Comparison of ENCODE assay signal across 17 cellular contexts in the genomic region with DNA sequence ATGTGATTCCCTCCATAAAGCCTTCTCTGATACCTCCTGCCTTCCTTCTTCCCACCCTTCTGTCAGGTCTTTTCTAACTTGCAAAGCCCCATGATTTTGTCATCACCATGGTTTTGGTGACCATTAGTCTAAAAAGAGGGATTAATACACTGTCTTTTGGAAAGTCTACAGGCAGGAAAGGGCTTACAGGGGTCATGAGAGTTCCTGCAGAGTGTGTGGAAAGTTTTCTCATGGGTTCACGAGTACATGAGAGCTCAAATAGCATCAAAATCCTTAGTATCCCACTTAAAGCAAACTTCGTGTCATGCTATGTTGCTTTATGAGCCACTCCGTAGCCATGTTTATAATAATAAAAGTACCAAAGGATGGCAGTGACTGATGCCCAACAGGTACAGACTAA.
DNase-seq lines count a peak whose midpoint lies in the region; ATAC-seq and TF ChIP-seq lines count a peak whose summit lies in the region.
"Had no signal": no experiment of that assay in that cellular context is flagged by ENCODE, and none has a peak within 500 bp of the region (broad histone marks: within the 10 kb centered on the region; RNA-seq: fewer than 3 reads in every experiment).

No MANE protein-coding gene starts in this region.

- no peak overlapping the region for H3K27ac Mint-ChIP-seq in CD4-positive, alpha-beta T cell
- H3K27ac Mint-ChIP-seq in endothelial cell (ENCODE audit: unreplicated experiment) (peak overlapping the region; percentile 13), WTC11 (no peak overlapping the region)
- H3K27ac Mint-ChIP-seq: activated CD4-positive, alpha-beta T cell treated with anti-CD3 and anti-CD28 coated beads, Interleukin-2, amount 10 ng/mL, durations not matched to agents 24 days and 14 days; GM23338 had no signal

- H3K9me3 Mint-ChIP-seq in CD4-positive, alpha-beta T cell, result no peaks in the 10 kb centered on the region
- H3K9me3 Mint-ChIP-seq in endothelial cell (ENCODE audit: unreplicated experiment) (no peaks in the 10 kb centered on the region), WTC11 (no peaks in the 10 kb centered on the region)
- H3K9me3 Mint-ChIP-seq: activated CD4-positive, alpha-beta T cell treated with anti-CD3 and anti-CD28 coated beads, Interleukin-2, amount 10 ng/mL, durations not matched to agents 24 days and 14 days; neural progenitor cell had no signal

- peaks cover 35% of the 10 kb centered on the region for H3F3A ChIP-seq in MM.1S (ENCODE audit: insufficient read depth, low read length)

- no peaks in the 10 kb centered on the region for H3K27me3 Mint-ChIP-seq in CD4-positive, alpha-beta T cell
- H3K27me3 Mint-ChIP-seq in endothelial cell (ENCODE audit: unreplicated experiment) (peaks cover 13% of the 10 kb centered on the region), WTC11 (ENCODE audit: low read depth) (no peaks in the 10 kb centered on the region)
- H3K27me3 Mint-ChIP-seq: activated CD4-positive, alpha-beta T cell treated with anti-CD3 and anti-CD28 coated beads, Interleukin-2, amount 10 ng/mL, durations not matched to agents 24 days and 14 days had no signal

- H3K4me3 ChIP-seq in MM.1S (ENCODE audit: low read length) (no peak overlapping the region), stomach smooth muscle (ENCODE audit: low read length in 2 of 2) (no peak overlapping the region)
- H3K4me3 ChIP-seq: colonic mucosa, GM23338, neural progenitor cell, spleen had no signal

- H3K4me1 ChIP-seq in MM.1S (ENCODE audit: low read length) (peaks cover 36% of the 10 kb centered on the region), stomach smooth muscle (ENCODE audit: control insufficient read depth, insufficient read depth, low read length) (peaks cover 44% of the 10 kb centered on the region)

- H2AFZ ChIP-seq in MM.1S (ENCODE audit: low read length), result no peak overlapping the region
- H2AFZ ChIP-seq: GM23338, neural progenitor cell had no signal

- no peaks in the 10 kb centered on the region for H3K27me3 ChIP-seq in CD4-positive, alpha-beta T cell (ENCODE audit: control insufficient read depth, insufficient read depth, low read length)
- H3K27me3 ChIP-seq in MM.1S (replicated peaks; ENCODE audit: insufficient read depth, low read length) (no peaks in the 10 kb centered on the region), stomach smooth muscle (ENCODE audit: control insufficient read depth in 1 of 2, insufficient read depth in 2 of 2, low read length in 2 of 2) (no peaks in the 10 kb centered on the region)
- H3K27me3 ChIP-seq: colonic mucosa, neural progenitor cell, spleen had no signal

- DNase-seq in CD4-positive, alpha-beta T cell, result no peak
- DNase-seq in MM.1S (no peak), endothelial cell (ENCODE audit: low spot score) (no peak), iPS-NIHi11 (ENCODE audit: low spot score) (no peak), WTC11 (ENCODE audit: low spot score) (no peak)
- DNase-seq: activated CD4-positive, alpha-beta T cell treated with anti-CD3 and anti-CD28 coated beads, Interleukin-2, amount 10 ng/mL, durations not matched to agents 24 days and 14 days; colonic mucosa; EL; hypothalamus; NCI-H2081 treated with DMSO at 0.1 percent for 48 hours; NCI-H524 treated with DMSO at 0.1 percent for 48 hours; spleen; stimulated activated CD4-positive, alpha-beta T cell treated with anti-CD3 and anti-CD28 coated beads, Interleukin-4, amount 100 ng/mL, for 4 hours had no signal

- peaks cover 7% of the 10 kb centered on the region for H3K36me3 Mint-ChIP-seq in CD4-positive, alpha-beta T cell (ENCODE audit: low read depth)
- H3K36me3 Mint-ChIP-seq in endothelial cell (ENCODE audit: low read depth, unreplicated experiment) (no peaks in the 10 kb centered on the region), WTC11 (peaks cover 7% of the 10 kb centered on the region)
- H3K36me3 Mint-ChIP-seq: neural progenitor cell had no signal

- POLR2A ChIA-PET in CD4-positive, alpha-beta T cell (lab: Charles Lee), result interaction anchor here (1.2 kb wide), 1 partner anchor 18 kb away, joined by 4 read pairs; no protein-coding TSS in a partner anchor
- POLR2A ChIA-PET in WTC11 (lab: Charles Lee), result interaction anchor here (1.4 kb wide), 1 partner anchor 379 kb away, joined by 3 read pairs; the partner anchor contains the start of gene NDUFS5

- TF ChIP-seq CTCF in CD4-positive, alpha-beta T cell (IDR thresholded peaks at IDR 0.05), result no peak
- TF ChIP-seq CTCF in MM.1S (IDR thresholded peaks at IDR 0.05; ENCODE audit: low read length) (no peak), endothelial cell (IDR thresholded peaks at IDR 0.05; ENCODE audit: unreplicated experiment) (no peak), WTC11 (IDR thresholded peaks at IDR 0.05) (no peak)

- no peak overlapping the region for H3K27ac ChIP-seq in CD4-positive, alpha-beta T cell (ENCODE audit: low read depth, low read length)
- H3K27ac ChIP-seq in MM.1S (ENCODE audit: low read length) (no peak overlapping the region), stomach smooth muscle (ENCODE audit: low read length) (peak overlapping the region; percentile 41)
- H3K27ac ChIP-seq: colonic mucosa, neural progenitor cell had no signal

- H3K9me3 ChIP-seq in CD4-positive, alpha-beta T cell (ENCODE audit: control insufficient read depth, low read length), result no peaks in the 10 kb centered on the region
- no peaks in the 10 kb centered on the region for H3K9me3 ChIP-seq in MM.1S (replicated peaks; ENCODE audit: insufficient read depth, low read length)
- no peaks in the 10 kb centered on the region for H3K9me3 ChIP-seq in stomach smooth muscle (ENCODE audit: control insufficient read depth in 2 of 2, low read length in 2 of 2)
- H3K9me3 ChIP-seq: colonic mucosa, spleen had no signal

- ATAC-seq in CD4-positive, alpha-beta T cell (ENCODE audit: poor library complexity), result no peak
- ATAC-seq in GM21367 (IDR thresholded peaks at IDR 0.05; ENCODE audit: unreplicated experiment) (no peak), WTC11 (no peak)
- ATAC-seq: GM23338 had no signal

- CTCF ChIA-PET in CD4-positive, alpha-beta T cell (lab: Charles Lee), result interaction anchor here (1.5 kb wide), 1 partner anchor 14 kb away, joined by 3 read pairs; no protein-coding TSS in a partner anchor
- CTCF ChIA-PET in WTC11 (lab: Charles Lee), result interaction anchor here (1.4 to 1.5 kb wide), 2 partner anchors 27 to 134 kb away, joined by 3 to 7 read pairs; no protein-coding TSS in a partner anchor

- H3K9me2 ChIP-seq in MM.1S (replicated peaks; ENCODE audit: insufficient read depth, low read length), result no peaks in the 10 kb centered on the region

- H3K36me3 ChIP-seq in MM.1S (replicated peaks; ENCODE audit: insufficient read depth, low read length), result no peaks in the 10 kb centered on the region
- H3K36me3 ChIP-seq in stomach smooth muscle (ENCODE audit: control insufficient read depth in 2 of 2, insufficient read depth in 2 of 2, low read length in 2 of 2), result no peaks in the 10 kb centered on the region
- H3K36me3 ChIP-seq: colonic mucosa, neural progenitor cell had no signal

- H3K4me1 Mint-ChIP-seq in CD4-positive, alpha-beta T cell (ENCODE audit: low read depth), result peaks cover 42% of the 10 kb centered on the region
- H3K4me1 Mint-ChIP-seq in endothelial cell (ENCODE audit: unreplicated experiment) (peaks cover 44% of the 10 kb centered on the region), WTC11 (peaks cover 29% of the 10 kb centered on the region)

- H3K9ac ChIP-seq in MM.1S (ENCODE audit: low read length) (no peak overlapping the region), stomach smooth muscle (ENCODE audit: low read length in 2 of 2) (no peak overlapping the region)
- H3K9ac ChIP-seq: neural progenitor cell had no signal

- H3K79me2 ChIP-seq in MM.1S (ENCODE audit: low read length), result peaks cover 67% of the 10 kb centered on the region

- peak overlapping the region; percentile 54 for H3K4me3 Mint-ChIP-seq in CD4-positive, alpha-beta T cell
- H3K4me3 Mint-ChIP-seq in endothelial cell (ENCODE audit: unreplicated experiment), result no peak overlapping the region
- H3K4me3 Mint-ChIP-seq in WTC11, result no peak overlapping the region
- H3K4me3 Mint-ChIP-seq: activated CD4-positive, alpha-beta T cell treated with anti-CD3 and anti-CD28 coated beads, Interleukin-2, amount 10 ng/mL, durations not matched to agents 24 days and 14 days; GM23338 had no signal

- no peaks in the 10 kb centered on the region for H4K20me1 ChIP-seq in MM.1S (ENCODE audit: insufficient read depth, low read length)

- intact Hi-C loops in CD4-positive, alpha-beta T cell (cut with DNase I, micrococcal nuclease), result loop anchor here in 1 of 2 experiments (10.0 kb wide), 2 partner anchors 170 to 540 kb away; partner anchors contain the start of gene PABPC4

- 0 out of 2 replicates have a peak overlapping the region, but pooled peaks have one; percentile 8 for H3K4me2 ChIP-seq in MM.1S (ENCODE audit: low read depth, low read length)
- H3K4me2 ChIP-seq: GM23338, neural progenitor cell had no signal

TF ChIP-seq in WTC11, 78 proteins besides CTCF, POLR2A, EP300 and RAD21:
- TF ChIP-seq CREB1 (CRISPR knock-in tag; IDR thresholded peaks at IDR 0.05), result no peak
